8 cellular contexts compared by ENCODE assay signal in genomic region chr4:139556735-139557505, GRCh38. TPM values are rescaled to one million over a fixed set of nuclear protein-coding genes. Genes with fewer than 3 reads are reported as not detected.
DNase-seq lines count a peak whose midpoint lies in the region; ATAC-seq and TF ChIP-seq lines count a peak whose summit lies in the region.

No MANE protein-coding gene starts in this region.

- peaks cover 19 to 37% of the 10 kb centered on the region in 2 experiments; a peak in 3 of 4 replicates for H3K4me1 ChIP-seq in SK-N-SH (ENCODE audit: control insufficient read depth in 1 of 2, insufficient read depth in 2 of 2, low read depth in 1 of 2, low read length in 1 of 2)
- H3K4me1 ChIP-seq in aorta (ENCODE audit: control insufficient read depth in 1 of 2, insufficient read depth in 2 of 2, low read length in 2 of 2), result peaks cover 0 to 5% of the 10 kb centered on the region in 2 donors

- no peaks in the 10 kb centered on the region for H3K27me3 ChIP-seq in CD4-positive, alpha-beta T cell (ENCODE audit: control insufficient read depth, insufficient read depth, low read length)
- H3K27me3 ChIP-seq in SK-N-SH (ENCODE audit: insufficient read depth) (no peaks in the 10 kb centered on the region; the same call in 1 of the 2 replicates), aorta (ENCODE audit: control insufficient read depth in 1 of 2, insufficient read depth in 2 of 2, low read length in 1 of 2) (no peaks in the 10 kb centered on the region)

- intact Hi-C loops in CD4-positive, alpha-beta T cell (cut with DNase I, micrococcal nuclease), result loop anchor here (2.0 to 10.0 kb wide), 4 partner anchors 104 to 968 kb away; partner anchors contain the start of genes ELF2 (in 1 of the 2), ELMOD2 (in 1 of the 2) and MAML3 (in 1 of the 2)
- intact Hi-C loops in left cardiac atrium (cut with DNase I), result no loop called here
- intact Hi-C loops in aorta (cut with DNase I), result loop anchor here in 1 of 2 donors (10.0 kb wide), 1 partner anchor 102 kb away; the partner anchor contains the start of gene RAB33B

- no peak for TF ChIP-seq EP300 in SK-N-SH (IDR thresholded peaks at IDR 0.05; ENCODE audit: borderline replicate concordance in 1 of 2, low read depth in 1 of 2, low read length in 1 of 2)

- H3K4me3 ChIP-seq in SK-N-SH (ENCODE audit: low read depth in 2 of 2, low read length in 1 of 2), result peak overlapping the region; percentile 63 to 97
- peak overlapping the region; percentile 75 to 79 for H3K4me3 ChIP-seq in aorta (ENCODE audit: low read length in 2 of 2)

- H3K27ac Mint-ChIP-seq in CD4-positive, alpha-beta T cell, result peak overlapping the region; percentile 99
- H3K27ac Mint-ChIP-seq in activated naive CD8-positive, alpha-beta T cell, result peak overlapping the region; percentile 91
- peak overlapping the region; percentile 96 for H3K27ac Mint-ChIP-seq in progenitor cell of endocrine pancreas

- ATAC-seq in CD4-positive, alpha-beta T cell (ENCODE audit: poor library complexity), result peak; percentile 25
- ATAC-seq in GM21723 (IDR thresholded peaks at IDR 0.05; ENCODE audit: unreplicated experiment), result peak; percentile 35
- ATAC-seq in left cardiac atrium, result peak; percentile 5 to 18
- ATAC-seq in aorta (ENCODE audit: low FRiP score), result peak; percentile 40

- peak; percentile 30 to 57 (median 44) for DNase-seq in CD4-positive, alpha-beta T cell
- DNase-seq in NAMALWA (ENCODE audit: low spot score) (peak; percentile 90), SK-N-SH (peak; percentile 69), left cardiac atrium (peak; percentile 60), progenitor cell of endocrine pancreas (ENCODE audit: low spot score, unreplicated experiment) (peak; percentile 23), aorta (peak; percentile 73 to 88)

- CTCF ChIA-PET in CD4-positive, alpha-beta T cell (lab: Charles Lee), result interaction anchor here (1.1 to 1.6 kb wide), 4 partner anchors 95 to 967 kb away, joined by 3 to 4 read pairs (median 4); partner anchors contain the start of gene ELMOD2
- CTCF ChIA-PET in SK-N-SH (lab: Yijun Ruan, JAX), result interaction anchor here (0.6 to 2.0 kb wide), 7 partner anchors 24 to 102 kb away, joined by 3 to 4 read pairs (median 4); no protein-coding TSS in a partner anchor

- no peak for TF ChIP-seq CTCF in CD4-positive, alpha-beta T cell (IDR thresholded peaks at IDR 0.05)
- TF ChIP-seq CTCF in SK-N-SH (IDR thresholded peaks at IDR 0.05) (no peak), progenitor cell of endocrine pancreas (IDR thresholded peaks at IDR 0.05; ENCODE audit: unreplicated experiment) (no peak)

- H3K9me2 ChIP-seq in SK-N-SH, result no peaks in the 10 kb centered on the region

- peak overlapping the region; percentile 95 for H2AFZ ChIP-seq in SK-N-SH (ENCODE audit: low read depth)

- peaks cover 19% of the 10 kb centered on the region for H3K36me3 Mint-ChIP-seq in CD4-positive, alpha-beta T cell (ENCODE audit: low read depth)
- no peaks in the 10 kb centered on the region for H3K36me3 Mint-ChIP-seq in activated naive CD8-positive, alpha-beta T cell
- no peaks in the 10 kb centered on the region for H3K36me3 Mint-ChIP-seq in progenitor cell of endocrine pancreas (ENCODE audit: insufficient read depth)

- no peaks in the 10 kb centered on the region for H3K9me3 ChIP-seq in CD4-positive, alpha-beta T cell (ENCODE audit: control insufficient read depth, low read length)
- no peaks in the 10 kb centered on the region for H3K9me3 ChIP-seq in SK-N-SH
- H3K9me3 ChIP-seq in aorta (ENCODE audit: control insufficient read depth, low read length), result no peaks in the 10 kb centered on the region

- peaks cover 7% of the 10 kb centered on the region for H3F3A ChIP-seq in SK-N-SH (replicated peaks; ENCODE audit: insufficient read depth)

- no peak for TF ChIP-seq RAD21 in SK-N-SH (IDR thresholded peaks at IDR 0.05; ENCODE audit: low read length)

- peaks cover 32% of the 10 kb centered on the region for H3K79me2 ChIP-seq in SK-N-SH (ENCODE audit: insufficient read depth)

- no peaks in the 10 kb centered on the region for H3K36me3 ChIP-seq in SK-N-SH (replicated peaks in 1 of 2; ENCODE audit: control insufficient read depth in 1 of 2, insufficient read depth in 2 of 2, low read length in 1 of 2)
- H3K36me3 ChIP-seq in aorta (ENCODE audit: control insufficient read depth in 1 of 2, insufficient read depth in 2 of 2, low read length in 1 of 2), result no peaks in the 10 kb centered on the region

- H3K4me2 ChIP-seq in SK-N-SH, result peak overlapping the region; percentile 97

- H3K27ac ChIP-seq in CD4-positive, alpha-beta T cell (ENCODE audit: low read depth, low read length), result peak overlapping the region; percentile 74
- H3K27ac ChIP-seq in SK-N-SH (ENCODE audit: low read depth in 2 of 2, low read length in 1 of 2) (peak overlapping the region; percentile 61 to 89; a peak in 3 of 4 replicates), aorta (ENCODE audit: low read depth in 1 of 2, low read length in 2 of 2) (peak overlapping the region in 1 of 2 donors; percentile 86)

- peaks cover 9% of the 10 kb centered on the region for H3K27me3 Mint-ChIP-seq in CD4-positive, alpha-beta T cell
- H3K27me3 Mint-ChIP-seq in activated naive CD8-positive, alpha-beta T cell, result peaks cover 4% of the 10 kb centered on the region
- peaks cover 22% of the 10 kb centered on the region for H3K27me3 Mint-ChIP-seq in progenitor cell of endocrine pancreas

- POLR2A ChIA-PET in CD4-positive, alpha-beta T cell (lab: Charles Lee), result interaction anchor here (0.7 to 4.7 kb wide), 25 partner anchors 8 to 967 kb away, joined by 3 to 67 read pairs (median 5); partner anchors contain the start of genes ELF2, ELMOD2, MAML3 and MGST2
- POLR2A ChIA-PET in SK-N-SH (lab: Yijun Ruan, JAX), result interaction anchor here (1.0 to 2.3 kb wide), 3 partner anchors 13 to 681 kb away, joined by 3 to 11 read pairs (median 4); partner anchors contain the start of gene RAB33B

- H4K20me1 ChIP-seq in SK-N-SH (ENCODE audit: insufficient read depth), result no peaks in the 10 kb centered on the region; the same call in 1 of the 2 replicates

- 6% methylated on average over 18 of the region's 56 CpGs for WGBS in SK-N-SH (ENCODE audit: low lambda C conversion rate)
- 0% methylated on average over 56 of the region's 56 CpGs for WGBS in aorta, 2 donors

- peak overlapping the region; percentile 100 for H3K4me3 Mint-ChIP-seq in CD4-positive, alpha-beta T cell
- H3K4me3 Mint-ChIP-seq in activated naive CD8-positive, alpha-beta T cell, result peak overlapping the region; percentile 93
- H3K4me3 Mint-ChIP-seq in progenitor cell of endocrine pancreas (ENCODE audit: low read depth), result peak overlapping the region; percentile 94

- H3K4me1 Mint-ChIP-seq in CD4-positive, alpha-beta T cell (ENCODE audit: low read depth), result peaks cover 72% of the 10 kb centered on the region
- H3K4me1 Mint-ChIP-seq in activated naive CD8-positive, alpha-beta T cell (ENCODE audit: low read depth), result peaks cover 33% of the 10 kb centered on the region
- peaks cover 52% of the 10 kb centered on the region for H3K4me1 Mint-ChIP-seq in progenitor cell of endocrine pancreas (ENCODE audit: low read depth)

- H3K9ac ChIP-seq in SK-N-SH, result peak overlapping the region; percentile 85

- H3K9me3 Mint-ChIP-seq in CD4-positive, alpha-beta T cell, result no peaks in the 10 kb centered on the region
- no peaks in the 10 kb centered on the region for H3K9me3 Mint-ChIP-seq in activated naive CD8-positive, alpha-beta T cell (ENCODE audit: low read depth)
- H3K9me3 Mint-ChIP-seq in progenitor cell of endocrine pancreas (ENCODE audit: low read depth), result no peaks in the 10 kb centered on the region

TF ChIP-seq in SK-N-SH, 30 proteins besides CTCF, POLR2A, EP300 and RAD21:
- TF ChIP-seq ZBTB33 (IDR thresholded peaks at IDR 0.05; ENCODE audit: borderline replicate concordance, low read depth) (no peak), MXI1 (IDR thresholded peaks at IDR 0.05; ENCODE audit: low read depth, low read length) (peak; percentile 17; the same call in 1 of the 2 replicates), FOXJ3 (CRISPR knock-in tag; IDR thresholded peaks at IDR 0.05) (no peak)

RNA-seq across cellular contexts. Expression of gene SETD7, which starts 0.9 kb away (rescaled TPM):
- total RNA-seq in CD4-positive, alpha-beta T cell, result 10 to 100 TPM; 23.1 to 23.5 TPM
- polyA plus RNA-seq in SK-N-SH (2012; rRNA removed) (5.0 and 6.8 TPM in 2 replicates), aorta (10 to 100 TPM; 30.3 to 38.7 TPM)
- 8.3 and 9.2 TPM in 2 replicates for polyA plus RNA-seq in SK-N-SH (2012; cell fraction: cytosol; rRNA removed)
- 2.7 and 5.2 TPM in 2 replicates for polyA plus RNA-seq in SK-N-SH (2012; cell fraction: nucleus; rRNA removed)
- total RNA-seq in left cardiac atrium (10 to 100 TPM; 51.6 to 52.1 TPM), progenitor cell of endocrine pancreas (11.9 and 13.8 TPM in 2 replicates), aorta (10 to 100 TPM; 79.0 to 82.4 TPM)

Comparison
In these comparisons a context has a peak if more than half of its experiments do, and no peak if none do; other contexts are left out.
1. DNase-seq: peak in every context shown above with its lines; median percentile 90 in NAMALWA; 80 in aorta; 69 in SK-N-SH; 60 in left cardiac atrium; 44 in CD4-positive, alpha-beta T cell; 23 in progenitor cell of endocrine pancreas.
2. intact Hi-C loops: an anchor here in CD4-positive, alpha-beta T cell (2.0 to 10.0 kb wide); none called in left cardiac atrium.